ENCODE assay signal across 14 cellular contexts in the genomic region with DNA sequence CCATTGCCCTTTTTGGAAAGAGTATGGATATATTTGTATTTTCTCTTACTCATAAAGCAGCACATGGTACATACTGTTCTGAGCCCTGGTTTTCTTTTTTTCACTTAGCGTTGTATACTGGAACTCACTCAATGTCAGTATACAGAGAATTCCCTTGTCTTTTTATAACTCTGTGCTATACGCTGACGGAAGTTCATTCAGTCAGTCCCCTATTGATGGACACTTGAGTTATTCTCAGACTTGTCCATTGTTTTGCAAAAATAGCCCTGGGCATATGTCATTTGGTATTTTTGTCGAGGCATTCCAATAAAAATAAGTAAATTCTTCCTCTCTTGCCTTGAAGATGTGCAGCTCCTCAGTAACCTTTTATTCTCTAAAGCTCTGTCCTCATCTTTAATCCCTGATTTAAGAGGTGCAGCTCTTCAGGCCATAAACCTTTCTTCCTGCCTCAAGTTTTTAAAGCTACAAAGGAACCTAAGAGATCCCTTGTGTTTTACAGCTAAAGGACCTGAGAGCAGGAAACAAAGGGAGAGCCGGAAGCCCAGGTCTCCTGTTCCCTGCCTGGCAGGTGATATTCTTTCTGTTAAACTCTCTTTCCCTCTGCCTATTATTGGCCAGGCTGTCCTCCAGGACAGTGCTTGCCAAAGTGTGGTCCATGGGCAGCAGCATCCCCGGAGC.
DNase-seq lines count a peak whose midpoint lies in the region; FAIRE-seq and TF ChIP-seq lines count a peak whose summit lies in the region.
"Had no signal": no experiment of that assay in that cellular context is flagged by ENCODE, and none has a peak within 500 bp of the region (broad histone marks: within the 10 kb centered on the region; RNA-seq: fewer than 3 reads in every experiment).

No MANE protein-coding gene starts in this region.

- H3K4me1 ChIP-seq in sigmoid colon = peaks cover 0 to 57% (median 48%) of the 10 kb centered on the region in 4 donors

- intact Hi-C loops in sigmoid colon (cut with DNase I) = no loop called here

- no peak for TF ChIP-seq CTCF in sigmoid colon (IDR thresholded peaks at IDR 0.05)

- no peak overlapping the region for H3K4me3 ChIP-seq in sigmoid colon

- DNase-seq in NCI-H510A treated with DMSO at 0.1 percent for 48 hours (lab: John Stamatoyannopoulos, UW) = peak; percentile 97
- DNase-seq in NCI-H510A (lab: John Stamatoyannopoulos, UW) = no peak
- DNase-seq in NCI-H345 (lab: John Stamatoyannopoulos, UW) = peak; percentile 69
- peak; percentile 97 for DNase-seq in foreskin melanocyte
- DNase-seq in sigmoid colon = no peak
- DNase-seq in T-helper 1 cell = no peak
- no peak for DNase-seq in MV-4-11 (lab: John Stamatoyannopoulos, UW)
- no peak for DNase-seq in GM12891 (ENCODE audit: insufficient read length, low spot score)
- DNase-seq: activated B cell treated with CpG ODN at 0.5 μM for 24 hours; activated CD8-positive, alpha-beta memory T cell treated with anti-CD3 and anti-CD28 coated beads, Interleukin-2, amount 50 U/mL, for 4 hours; natural killer cell; NCI-H226; OCI-M1 had no signal

- H3K27ac ChIP-seq in sigmoid colon = peak overlapping the region; percentile 75 to 85 (median 80)

- TF ChIP-seq POLR2A in sigmoid colon (IDR thresholded peaks at IDR 0.05) (no peak), GM12891 (IDR thresholded peaks at IDR 0.05; ENCODE audit: low read depth, low read length) (no peak)

- no peaks in the 10 kb centered on the region for H3K9me3 ChIP-seq in sigmoid colon

- TF ChIP-seq EP300 in sigmoid colon (IDR thresholded peaks at IDR 0.05) = peak; percentile 53 to 82 (median 66)

- WGBS in sigmoid colon, 2 donors = 20 to 62% methylated on average over 6 of the region's 6 CpGs

- no peaks in the 10 kb centered on the region for H3K27me3 ChIP-seq in sigmoid colon

- FAIRE-seq in GM12891 (lab: Jason Lieb, UNC) = no peak
- FAIRE-seq: GM18507 had no signal

- no peaks in the 10 kb centered on the region for H3K36me3 ChIP-seq in sigmoid colon

TF ChIP-seq in GM12891, 5 proteins besides CTCF, POLR2A, EP300 and RAD21:
- TF ChIP-seq POU2F2 (IDR thresholded peaks at IDR 0.05; ENCODE audit: low read depth, low read length) (no peak), PAX5 (IDR thresholded peaks at IDR 0.05; ENCODE audit: insufficient read depth, low read length, severe bottlenecking) (no peak), POLR2AphosphoS5 (IDR thresholded peaks at IDR 0.05; ENCODE audit: low read depth, low read length) (no peak), SPI1 (IDR thresholded peaks at IDR 0.05; ENCODE audit: low read depth, low read length) (no peak), TAF1 (IDR thresholded peaks at IDR 0.05; ENCODE audit: low read depth, low read length) (no peak)

Comparison
In these comparisons a context has a peak if more than half of its experiments do, and no peak if none do; other contexts are left out.
1. DNase-seq: peak in NCI-H510A treated with DMSO at 0.1 percent for 48 hours (single experiment), NCI-H345 (single experiment) and foreskin melanocyte (single experiment); none in NCI-H510A (single experiment), sigmoid colon (single experiment), T-helper 1 cell (0 of 5), MV-4-11 (single experiment) and GM12891 (single experiment).